In genomic region chr7:100503350-100503735, GRCh38 we compare ENCODE assay signal across 2 cellular contexts.
TF ChIP-seq lines count a peak whose summit lies in the region.

No MANE protein-coding gene starts in this region.

TF ChIP-seq in Ishikawa, 13 proteins besides CTCF, POLR2A, EP300 and RAD21:
- TF ChIP-seq EGR1 (IDR thresholded peaks at IDR 0.05) (no peak), CEBPB (IDR thresholded peaks at IDR 0.05) (no peak), TEAD4 (IDR thresholded peaks at IDR 0.05) (peak; percentile 76)
TF ChIP-seq in Ishikawa: peak in this region for 1.

TF ChIP-seq in HepG2, 621 proteins besides CTCF, POLR2A, EP300 and RAD21:
- no peak for TF ChIP-seq NR2F6 (IDR thresholded peaks at IDR 0.05)
- TF ChIP-seq NR2F6 (CRISPR knock-in tag; IDR thresholded peaks at IDR 0.05): no peak
- TF ChIP-seq, protein P1, sequence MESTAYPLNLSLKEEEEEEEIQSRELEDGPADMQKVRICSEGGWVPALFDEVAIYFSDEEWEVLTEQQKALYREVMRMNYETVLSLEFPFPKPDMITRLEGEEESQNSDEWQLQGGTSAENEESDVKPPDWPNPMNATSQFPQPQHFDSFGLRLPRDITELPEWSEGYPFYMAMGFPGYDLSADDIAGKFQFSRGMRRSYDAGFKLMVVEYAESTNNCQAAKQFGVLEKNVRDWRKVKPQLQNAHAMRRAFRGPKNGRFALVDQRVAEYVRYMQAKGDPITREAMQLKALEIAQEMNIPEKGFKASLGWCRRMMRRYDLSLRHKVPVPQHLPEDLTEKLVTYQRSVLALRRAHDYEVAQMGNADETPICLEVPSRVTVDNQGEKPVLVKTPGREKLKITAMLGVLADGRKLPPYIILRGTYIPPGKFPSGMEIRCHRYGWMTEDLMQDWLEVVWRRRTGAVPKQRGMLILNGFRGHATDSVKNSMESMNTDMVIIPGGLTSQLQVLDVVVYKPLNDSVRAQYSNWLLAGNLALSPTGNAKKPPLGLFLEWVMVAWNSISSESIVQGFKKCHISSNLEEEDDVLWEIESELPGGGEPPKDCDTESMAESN (CRISPR knock-in tag; conservative IDR thresholded peaks at IDR 0.05): peak; percentile 74; the same call in 1 of the 2 replicates
- TF ChIP-seq, protein P2, sequence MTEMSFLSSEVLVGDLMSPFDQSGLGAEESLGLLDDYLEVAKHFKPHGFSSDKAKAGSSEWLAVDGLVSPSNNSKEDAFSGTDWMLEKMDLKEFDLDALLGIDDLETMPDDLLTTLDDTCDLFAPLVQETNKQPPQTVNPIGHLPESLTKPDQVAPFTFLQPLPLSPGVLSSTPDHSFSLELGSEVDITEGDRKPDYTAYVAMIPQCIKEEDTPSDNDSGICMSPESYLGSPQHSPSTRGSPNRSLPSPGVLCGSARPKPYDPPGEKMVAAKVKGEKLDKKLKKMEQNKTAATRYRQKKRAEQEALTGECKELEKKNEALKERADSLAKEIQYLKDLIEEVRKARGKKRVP (CRISPR knock-in tag; IDR thresholded peaks at IDR 0.05): 0 out of 4 replicates have a peak, but pooled peaks of 1 of the 2 experiments have one; percentile 19
- peak; percentile 22; the same call in 1 of the 2 replicates for TF ChIP-seq CREM (IDR thresholded peaks at IDR 0.05)
- TF ChIP-seq CREM (CRISPR knock-in tag; IDR thresholded peaks at IDR 0.05): no peak
- peak; percentile 6; the same call in 1 of the 2 replicates for TF ChIP-seq RFX1 (IDR thresholded peaks at IDR 0.05)
- TF ChIP-seq ZNF770 (CRISPR knock-in tag; IDR thresholded peaks at IDR 0.05): peak; percentile 64
- TF ChIP-seq ZGPAT (CRISPR knock-in tag; IDR thresholded peaks at IDR 0.05): peak; percentile 47; the same call in 1 of the 2 replicates
- peak; percentile 21; the same call in 1 of the 2 replicates for TF ChIP-seq PAXIP1 (CRISPR knock-in tag; conservative IDR thresholded peaks at IDR 0.05)
- TF ChIP-seq ATF1 (CRISPR knock-in tag; IDR thresholded peaks at IDR 0.05): no peak
- TF ChIP-seq ZNF792 (CRISPR knock-in tag; IDR thresholded peaks at IDR 0.05): 0 out of 2 replicates have a peak, but pooled peaks have one; percentile 2
- no peak for TF ChIP-seq JUND (CRISPR knock-in tag; IDR thresholded peaks at IDR 0.05)
- TF ChIP-seq RARA (CRISPR knock-in tag; IDR thresholded peaks at IDR 0.05): peak; percentile 74
- peak; percentile 63 for TF ChIP-seq ATF7 (IDR thresholded peaks at IDR 0.05)
- TF ChIP-seq ATF7 (CRISPR knock-in tag; IDR thresholded peaks at IDR 0.05): 0 out of 2 replicates have a peak, but pooled peaks have one; percentile 49
- TF ChIP-seq CREB1 (IDR thresholded peaks at IDR 0.05): no peak
- peak; percentile 42; the same call in 1 of the 2 replicates for TF ChIP-seq CREB1 (CRISPR knock-in tag; IDR thresholded peaks at IDR 0.05)
- no peak for TF ChIP-seq ZBTB26 (CRISPR knock-in tag; IDR thresholded peaks at IDR 0.05; ENCODE audit: borderline replicate concordance)
- no peak for TF ChIP-seq ZBTB3 (CRISPR knock-in tag; IDR thresholded peaks at IDR 0.05; ENCODE audit: borderline replicate concordance, low read depth)
- TF ChIP-seq MTA3 (CRISPR knock-in tag; IDR thresholded peaks at IDR 0.05): no peak
- TF ChIP-seq FOXC1 (CRISPR knock-in tag; IDR thresholded peaks at IDR 0.05; ENCODE audit: borderline replicate concordance): no peak
- TF ChIP-seq BHLHE40 (IDR thresholded peaks at IDR 0.05; ENCODE audit: low read length): no peak
- TF ChIP-seq, protein P3, sequence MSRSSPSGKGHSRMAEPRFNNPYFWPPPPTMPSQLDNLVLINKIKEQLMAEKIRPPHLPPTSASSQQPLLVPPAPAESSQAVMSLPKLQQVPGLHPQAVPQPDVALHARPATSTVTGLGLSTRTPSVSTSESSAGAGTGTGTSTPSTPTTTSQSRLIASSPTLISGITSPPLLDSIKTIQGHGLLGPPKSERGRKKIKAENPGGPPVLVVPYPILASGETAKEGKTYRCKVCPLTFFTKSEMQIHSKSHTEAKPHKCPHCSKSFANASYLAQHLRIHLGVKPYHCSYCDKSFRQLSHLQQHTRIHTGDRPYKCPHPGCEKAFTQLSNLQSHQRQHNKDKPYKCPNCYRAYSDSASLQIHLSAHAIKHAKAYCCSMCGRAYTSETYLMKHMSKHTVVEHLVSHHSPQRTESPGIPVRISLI (CRISPR knock-in tag; IDR thresholded peaks at IDR 0.05; ENCODE audit: borderline replicate concordance): peak; percentile 71; the same call in 1 of the 2 replicates
- no peak for TF ChIP-seq ZXDC (CRISPR knock-in tag; IDR thresholded peaks at IDR 0.05)
- TF ChIP-seq NCOR1 (IDR thresholded peaks at IDR 0.05; ENCODE audit: borderline replicate concordance, low read length): no peak
- TF ChIP-seq ZNF879 (CRISPR knock-in tag; IDR thresholded peaks at IDR 0.05): no peak
- TF ChIP-seq SP5 (CRISPR knock-in tag; IDR thresholded peaks at IDR 0.05; ENCODE audit: borderline replicate concordance, low read depth): no peak
- TF ChIP-seq THRA (CRISPR knock-in tag; IDR thresholded peaks at IDR 0.05; ENCODE audit: borderline replicate concordance): no peak
- TF ChIP-seq PAF1 (CRISPR knock-in tag; IDR thresholded peaks at IDR 0.05): no peak
- TF ChIP-seq KDM2A (CRISPR knock-in tag; IDR thresholded peaks at IDR 0.05; ENCODE audit: borderline replicate concordance, low read depth): no peak
- TF ChIP-seq TEAD3 (CRISPR knock-in tag; optimal IDR thresholded peaks at IDR 0.05; ENCODE audit: borderline replicate concordance): peak; percentile 45
- TF ChIP-seq IRX3 (CRISPR knock-in tag; IDR thresholded peaks at IDR 0.05; ENCODE audit: borderline replicate concordance, low read depth): no peak
- TF ChIP-seq IRF2 (CRISPR knock-in tag; IDR thresholded peaks at IDR 0.05): no peak
- 0 out of 2 replicates have a peak, but pooled peaks have one; percentile 18 for TF ChIP-seq ELF3 (CRISPR knock-in tag; IDR thresholded peaks at IDR 0.05)
- TF ChIP-seq SIX4 (CRISPR knock-in tag; IDR thresholded peaks at IDR 0.05): no peak
TF ChIP-seq in HepG2: peak in this region for 14.
